ENCODE assay signal across 8 cellular contexts in genomic region chr2:199457147-199458016, GRCh38. TPM values are rescaled to one million over a fixed set of nuclear protein-coding genes. Genes with fewer than 3 reads are reported as not detected.
DNase-seq lines count a peak whose midpoint lies in the region; ATAC-seq and FAIRE-seq lines count a peak whose summit lies in the region.

Gene SATB2, minus strand, starts transcription at chr2:199457939. Its CDS starts 1,902 bp downstream, at chr2:199456037.

- H3K4me1 ChIP-seq in adipocyte (ENCODE audit: control insufficient read depth, insufficient read depth, low read length) (peaks cover 25% of the 10 kb centered on the region), iPS-15b (ENCODE audit: control insufficient read depth, insufficient read depth, low read length) (no peaks in the 10 kb centered on the region), small intestine (ENCODE audit: control insufficient read depth in 2 of 2, insufficient read depth in 1 of 2, low read depth in 1 of 2, low read length in 1 of 2) (peaks cover 0 to 12% of the 10 kb centered on the region in 2 donors)

- H3K27me3 ChIP-seq in adipocyte (replicated peaks; ENCODE audit: control insufficient read depth, insufficient read depth, low read length) (no peaks in the 10 kb centered on the region), iPS-15b (ENCODE audit: control insufficient read depth, insufficient read depth, low read length) (peaks cover 39% of the 10 kb centered on the region), small intestine (ENCODE audit: control insufficient read depth in 2 of 2, insufficient read depth in 2 of 2, low read length in 2 of 2) (peaks cover 9 to 21% of the 10 kb centered on the region in 2 donors)

- DNase-seq in A172 (ENCODE audit: low spot score) (peak; percentile 81), Daoy (ENCODE audit: low read depth) (peak; percentile 79), NCI-H345 (lab: John Stamatoyannopoulos, UW) (peak; percentile 58), adipocyte (ENCODE audit: low read depth) (peak; percentile 83), small intestine (no peak)

- peak within 1 kb of the TSS; percentile 47 to 54 for H3K27ac ChIP-seq in small intestine (ENCODE audit: low read depth in 1 of 2, low read length in 1 of 2)

- H3K36me3 ChIP-seq in adipocyte (ENCODE audit: control insufficient read depth, insufficient read depth, low read length, severe bottlenecking) (no peaks in the 10 kb centered on the region), iPS-15b (ENCODE audit: control insufficient read depth, insufficient read depth, low read length) (no peaks in the 10 kb centered on the region), small intestine (ENCODE audit: control insufficient read depth in 2 of 2, insufficient read depth in 2 of 2, low read length in 2 of 2) (no peaks in the 10 kb centered on the region)

- ATAC-seq in HG03460 (IDR thresholded peaks at IDR 0.05; ENCODE audit: unreplicated experiment) = no peak
- ATAC-seq in HG03469 (IDR thresholded peaks at IDR 0.05; ENCODE audit: unreplicated experiment) = no peak

- H3K4me3 ChIP-seq in adipocyte (ENCODE audit: low read length) = peak within 1 kb of the TSS; percentile 98
- H3K4me3 ChIP-seq in iPS-15b (ENCODE audit: low read depth, low read length) = peak within 1 kb of the TSS; percentile 83
- H3K4me3 ChIP-seq in small intestine (ENCODE audit: low read depth in 1 of 2, low read length in 2 of 2) = peak within 1 kb of the TSS; percentile 62 to 81

- FAIRE-seq in small intestine (lab: Jason Lieb, UNC) = no peak

- H3K9ac ChIP-seq in adipocyte (ENCODE audit: low read length) (peak within 1 kb of the TSS; percentile 94), iPS-15b (ENCODE audit: low read depth, low read length) (no peak within 1 kb of the TSS)

- H3K9me3 ChIP-seq in adipocyte (ENCODE audit: control insufficient read depth, low read length) (no peaks in the 10 kb centered on the region), iPS-15b (ENCODE audit: control insufficient read depth, insufficient read depth, low read length) (no peaks in the 10 kb centered on the region), small intestine (ENCODE audit: control insufficient read depth, low read depth) (no peaks in the 10 kb centered on the region)

- 0 to 1% (median 1%) methylated on average over 39 to 61 of the region's 61 CpGs for WGBS in small intestine, 3 donors

RNA-seq across cellular contexts. Expression of gene SATB2, which starts in this region (rescaled TPM):
- total RNA-seq in A172 (2014; rRNA removed; shearing (Covaris generic)) = 8.8 and 10.2 TPM in 2 replicates
- total RNA-seq in Daoy (2014; rRNA removed; shearing (Covaris generic)) = 8.2 and 11.5 TPM in 2 replicates
- polyA plus RNA-seq in small intestine = 1 to 10 TPM; 1.5 to 2.2 (median 1.8) TPM
